8 cellular contexts compared by ENCODE assay signal in the genomic region with DNA sequence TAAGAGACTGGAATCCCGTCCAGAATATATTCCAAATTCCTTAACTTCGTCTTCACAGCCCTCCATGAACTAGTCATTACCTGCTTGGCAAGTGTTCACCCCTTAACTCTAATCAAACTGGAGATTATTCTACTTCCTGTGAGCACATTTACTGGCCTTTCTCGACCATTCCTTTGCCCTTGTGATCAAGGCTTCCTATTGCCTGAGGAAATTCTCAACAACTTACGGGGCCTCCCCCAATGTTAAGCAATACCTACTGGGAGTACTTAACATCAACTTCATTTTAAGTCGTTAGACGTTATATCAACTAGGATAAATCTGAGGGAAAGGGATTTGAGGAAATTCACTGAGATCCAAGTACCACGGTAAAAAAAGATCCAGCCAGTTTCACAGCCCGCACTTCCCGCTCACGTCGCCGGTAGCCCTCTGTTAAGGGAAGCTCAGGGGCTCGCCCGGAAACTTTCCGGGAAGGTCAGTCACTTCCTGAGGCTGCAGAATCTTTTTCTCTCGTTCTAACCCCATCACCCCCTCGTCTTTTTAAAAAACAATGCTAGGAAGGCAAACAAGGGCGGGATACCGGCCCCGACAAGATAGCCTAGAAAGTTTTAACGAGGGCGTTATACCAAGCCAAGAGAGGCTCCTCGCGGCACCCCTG.
DNase-seq lines count a peak whose midpoint lies in the region; TF ChIP-seq lines count a peak whose summit lies in the region.

No MANE protein-coding gene starts in this region.

- peaks cover 3% of the 10 kb centered on the region in 2 donors for H3K36me3 ChIP-seq in stomach smooth muscle (ENCODE audit: control insufficient read depth in 2 of 2, insufficient read depth in 2 of 2, low read length in 2 of 2)

- no peaks in the 10 kb centered on the region for H3K9me3 ChIP-seq in stomach smooth muscle (ENCODE audit: control insufficient read depth in 2 of 2, low read length in 2 of 2)

- in situ Hi-C loops in astrocyte of the spinal cord (cut with HindIII; ENCODE audit: low sequenced_read_pairs), result no loop called here

- H3K4me1 ChIP-seq in stomach smooth muscle (ENCODE audit: control insufficient read depth, insufficient read depth, low read length), result peaks cover 17% of the 10 kb centered on the region

- H3K4me3 ChIP-seq in astrocyte of the spinal cord (ENCODE audit: low read depth, low read length) (peak overlapping the region; percentile 69), stomach smooth muscle (ENCODE audit: low read length in 2 of 2) (peak overlapping the region; percentile 76 to 95)

- peak overlapping the region; percentile 95 to 97 for H3K9ac ChIP-seq in stomach smooth muscle (ENCODE audit: low read length in 2 of 2)

- no peaks in the 10 kb centered on the region for H3K27me3 ChIP-seq in stomach smooth muscle (ENCODE audit: control insufficient read depth in 1 of 2, insufficient read depth in 2 of 2, low read length in 2 of 2)

- H3K27ac ChIP-seq in stomach smooth muscle (ENCODE audit: low read length), result peak overlapping the region; percentile 91

- DNase-seq in NCI-H748 (lab: John Stamatoyannopoulos, UW; ENCODE audit: unreplicated experiment), result peak; percentile 45
- no peak for DNase-seq in NCI-H748 treated with DMSO at 0.1 percent for 48 hours (lab: John Stamatoyannopoulos, UW)
- peak; percentile 12 for DNase-seq in NCI-H146 treated with DMSO at 0.1 percent for 48 hours (lab: John Stamatoyannopoulos, UW; ENCODE audit: unreplicated experiment)
- peak; percentile 52 for DNase-seq in astrocyte of the spinal cord (ENCODE audit: low read depth, low spot score)
- DNase-seq in kidney glomerular epithelial cell (lab: John Stamatoyannopoulos, UW), result peak; percentile 23
- DNase-seq in cerebellar cortex (ENCODE audit: low spot score), result no peak
- DNase-seq in NCI-H2029 treated with DMSO at 0.1 percent for 48 hours (lab: John Stamatoyannopoulos, UW), result no peak

- no peak for TF ChIP-seq CTCF in astrocyte of the spinal cord (IDR thresholded peaks at IDR 0.05; ENCODE audit: low read depth, low read length)

Comparison
In these comparisons a context has a peak if more than half of its experiments do, and no peak if none do; other contexts are left out.
1. DNase-seq: peak in NCI-H748 (single experiment), NCI-H146 treated with DMSO at 0.1 percent for 48 hours (single experiment), astrocyte of the spinal cord (single experiment) and kidney glomerular epithelial cell (single experiment); none in NCI-H748 treated with DMSO at 0.1 percent for 48 hours (single experiment), cerebellar cortex (single experiment) and NCI-H2029 treated with DMSO at 0.1 percent for 48 hours (single experiment).